8 cellular contexts compared by ENCODE assay signal in genomic region chr11:19116315-19116970, GRCh38. TPM values are rescaled to one million over a fixed set of nuclear protein-coding genes. Genes with fewer than 3 reads are reported as not detected.
A peak's percentile ranks its signal among the peaks of the same experiment; 100 is the strongest.
DNase-seq lines count a peak whose midpoint lies in the region; ATAC-seq and TF ChIP-seq lines count a peak whose summit lies in the region.

No MANE protein-coding gene starts in this region.

- H3K9me3 ChIP-seq in left ventricle myocardium inferior (replicated peaks) (no peaks in the 10 kb centered on the region), ascending aorta (no peaks in the 10 kb centered on the region), lower lobe of right lung (no peaks in the 10 kb centered on the region), uterus (no peaks in the 10 kb centered on the region)

- DNase-seq in left ventricle myocardium inferior (peak; percentile 13), cardiac septum (ENCODE audit: low spot score) (no peak), ascending aorta (ENCODE audit: low spot score in 2 of 2) (no peak), lower lobe of right lung (no peak), uterus (no peak), occipital lobe (lab: John Stamatoyannopoulos, UW) (no peak), NCI-H2107 (lab: John Stamatoyannopoulos, UW) (no peak), amygdala (lab: John Stamatoyannopoulos, UW) (no peak)

- peaks cover 29% of the 10 kb centered on the region for H3K4me1 ChIP-seq in left ventricle myocardium inferior
- H3K4me1 ChIP-seq in ascending aorta: no peaks in the 10 kb centered on the region
- H3K4me1 ChIP-seq in lower lobe of right lung: peaks cover 14% of the 10 kb centered on the region
- no peaks in the 10 kb centered on the region for H3K4me1 ChIP-seq in uterus

- H3K36me3 ChIP-seq in left ventricle myocardium inferior (no peaks in the 10 kb centered on the region), ascending aorta (no peaks in the 10 kb centered on the region), lower lobe of right lung (no peaks in the 10 kb centered on the region), uterus (no peaks in the 10 kb centered on the region)

- H3K27me3 ChIP-seq in left ventricle myocardium inferior (ENCODE audit: low read depth) (peaks cover 7% of the 10 kb centered on the region), ascending aorta (no peaks in the 10 kb centered on the region), lower lobe of right lung (ENCODE audit: low read depth) (peaks cover 4% of the 10 kb centered on the region), uterus (no peaks in the 10 kb centered on the region)

- H3K27ac ChIP-seq in left ventricle myocardium inferior (replicated peaks): no peak overlapping the region
- no peak overlapping the region for H3K27ac ChIP-seq in ascending aorta
- H3K27ac ChIP-seq in lower lobe of right lung: no peak overlapping the region
- H3K27ac ChIP-seq in uterus: no peak overlapping the region

- no peak for TF ChIP-seq CTCF in left ventricle myocardium inferior (IDR thresholded peaks at IDR 0.05; ENCODE audit: borderline replicate concordance)
- TF ChIP-seq CTCF in ascending aorta (IDR thresholded peaks at IDR 0.05): no peak
- no peak for TF ChIP-seq CTCF in lower lobe of right lung (IDR thresholded peaks at IDR 0.05)
- TF ChIP-seq CTCF in uterus (IDR thresholded peaks at IDR 0.05): no peak

- no peak for ATAC-seq in lower lobe of right lung

- no peak for TF ChIP-seq POLR2A in uterus (IDR thresholded peaks at IDR 0.05)

- intact Hi-C loops in left ventricle myocardium inferior (cut with micrococcal nuclease): no loop called here
- intact Hi-C loops in cardiac septum (cut with DNase I): loop anchor here (5.0 kb wide), 1 partner anchor 51 kb away; no protein-coding TSS in a partner anchor
- intact Hi-C loops in ascending aorta (cut with DNase I): no loop called here
- intact Hi-C loops in lower lobe of right lung (cut with DNase I): no loop called here
- intact Hi-C loops in uterus (cut with DNase I; ENCODE audit: low total_unique reads): no loop called here

- H3K4me3 ChIP-seq in left ventricle myocardium inferior (peak overlapping the region; percentile 97), ascending aorta (peak overlapping the region; percentile 84 to 94), lower lobe of right lung (peak overlapping the region; percentile 79), uterus (peak overlapping the region; percentile 65 to 98)

RNA-seq across cellular contexts. Expression of gene ZDHHC13, which starts 0.5 kb away (rescaled TPM):
- total RNA-seq in left ventricle myocardium inferior (8.0 TPM), cardiac septum (7.8 TPM), ascending aorta (5.2 TPM), lower lobe of right lung (10.6 TPM), uterus (10 to 100 TPM in 3 of 4 donors, 1 to 10 TPM in 1; 7.4 to 31.5 (median 12.7) TPM), occipital lobe (49.8 TPM)

RNA-seq across cellular contexts. Expression of gene MRGPRX2, which starts 55.9 kb away (rescaled TPM):
- not detected for total RNA-seq in left ventricle myocardium inferior
- not detected for total RNA-seq in cardiac septum
- total RNA-seq in ascending aorta: not detected
- total RNA-seq in lower lobe of right lung: not detected
- total RNA-seq in uterus: under 1 TPM in 1 of 4 donors, not detected in 3; 0.27 TPM
- not detected for total RNA-seq in occipital lobe
